Comparison of ENCODE assay signal across 30 cellular contexts in genomic region chr12:62778187-62778586, GRCh38.
A peak's percentile ranks its signal among the peaks of the same experiment; 100 is the strongest.
DNase-seq lines count a peak whose midpoint lies in the region; ATAC-seq, FAIRE-seq and TF ChIP-seq lines count a peak whose summit lies in the region.
"Had no signal": no experiment of that assay in that cellular context is flagged by ENCODE, and none has a peak within 500 bp of the region (broad histone marks: within the 10 kb centered on the region; RNA-seq: fewer than 3 reads in every experiment).

No MANE protein-coding gene starts in this region.

- ATAC-seq in HepG2 = no peak
- no peak for ATAC-seq in right lobe of liver
- peak; percentile 65 for ATAC-seq in GM23338
- peak; percentile 73 for ATAC-seq in WTC11
- no peak for ATAC-seq in HG03442 (IDR thresholded peaks at IDR 0.05; ENCODE audit: unreplicated experiment)
- ATAC-seq: GM12878 had no signal

- CTCF ChIA-PET in HepG2 (lab: Yijun Ruan, JAX; ENCODE audit: low intra/inter-chr PET ratio, low total read pairs) (no interaction called here), WTC11 (lab: Charles Lee) (interaction anchor here (1.7 kb wide), 1 partner anchor 196 kb away, joined by 4 read pairs; no protein-coding TSS in a partner anchor)

- H3K9ac ChIP-seq in HepG2 (ENCODE audit: insufficient read depth, low read depth, low read length) = no peak overlapping the region
- H3K9ac ChIP-seq in neural progenitor cell = no peak overlapping the region
- H3K9ac ChIP-seq: BLaER1 had no signal

- H3F3A ChIP-seq in GM23338 (replicated peaks; ENCODE audit: low read depth) (no peaks in the 10 kb centered on the region), neural progenitor cell (ENCODE audit: low read depth) (no peaks in the 10 kb centered on the region)

- no peaks in the 10 kb centered on the region for H3K9me3 ChIP-seq in HepG2 (ENCODE audit: low read length)
- H3K9me3 ChIP-seq in right lobe of liver = no peaks in the 10 kb centered on the region
- no peaks in the 10 kb centered on the region for H3K9me3 ChIP-seq in neural progenitor cell (ENCODE audit: low read depth)
- H3K9me3 ChIP-seq: BE2C, BLaER1 had no signal

- H3K27ac Mint-ChIP-seq in GM23338 (no peak overlapping the region), WTC11 (no peak overlapping the region), neural progenitor cell (no peak overlapping the region)
- H3K27ac Mint-ChIP-seq: CD4-positive, alpha-beta memory T cell; CD4-positive, CD25-positive, alpha-beta regulatory T cell had no signal

- TF ChIP-seq RAD21 in HepG2 (CRISPR knock-in tag; IDR thresholded peaks at IDR 0.05) = no peak

- H3K4me1 ChIP-seq in HepG2 (ENCODE audit: insufficient read depth, low read length) (peaks cover 27% of the 10 kb centered on the region), right lobe of liver (peaks cover 0 to 15% (median 0%) of the 10 kb centered on the region in 4 donors), GM23338 (ENCODE audit: insufficient read depth) (peaks cover 7% of the 10 kb centered on the region; the same call in 1 of the 2 replicates), neural progenitor cell (peaks cover 4% of the 10 kb centered on the region)
- H3K4me1 ChIP-seq: BE2C, BLaER1 had no signal

- H4K20me1 ChIP-seq in HepG2 (ENCODE audit: insufficient read depth, low read length) (peaks cover 6% of the 10 kb centered on the region; the same call in 1 of the 2 replicates), GM23338 (replicated peaks; ENCODE audit: insufficient read depth) (no peaks in the 10 kb centered on the region), neural progenitor cell (ENCODE audit: low read depth) (no peaks in the 10 kb centered on the region)
- H4K20me1 ChIP-seq: BLaER1 had no signal

- DNase-seq in HepG2 (ENCODE audit: low spot score) (no peak), right lobe of liver (no peak), GM23338 (ENCODE audit: low spot score) (no peak), WTC11 (ENCODE audit: low spot score) (no peak), neural progenitor cell (ENCODE audit: low spot score) (no peak), D341Med (ENCODE audit: low spot score) (no peak)
- no peak for DNase-seq in stimulated activated CD4-positive, alpha-beta T cell treated with anti-CD3 and anti-CD28 coated beads, Interleukin-12 subunit alpha, Interleukin-12 subunit beta, amount 100 ng/mL, for 4 hours
- DNase-seq: 8988T; ACHN; BE2C; C1 segment of cervical spinal cord; Calu3; CD4-positive, alpha-beta memory T cell; CD4-positive, CD25-positive, alpha-beta regulatory T cell; CD8-positive, alpha-beta memory T cell; COR-L47; DMS 273 treated with DMSO at 0.1 percent for 48 hours; DMS153; DMS53; DMS79; DND-41; EL; GDM1 had no signal

- TF ChIP-seq CTCF in HepG2 (CRISPR knock-in tag; IDR thresholded peaks at IDR 0.05) = no peak
- TF ChIP-seq CTCF in right lobe of liver (IDR thresholded peaks at IDR 0.05) = no peak
- TF ChIP-seq CTCF in GM23338 (conservative IDR thresholded peaks at IDR 0.05; ENCODE audit: low read depth in 2 of 2) = no peak
- no peak for TF ChIP-seq CTCF in WTC11 (IDR thresholded peaks at IDR 0.05)
- no peak for TF ChIP-seq CTCF in neural progenitor cell (IDR thresholded peaks at IDR 0.05)

- no peak overlapping the region for H3K4me2 ChIP-seq in HepG2 (ENCODE audit: low read depth, low read length)
- H3K4me2 ChIP-seq in GM23338 = no peak overlapping the region
- no peak overlapping the region for H3K4me2 ChIP-seq in neural progenitor cell
- H3K4me2 ChIP-seq: BLaER1 had no signal

- TF ChIP-seq EP300 in HepG2 (IDR thresholded peaks at IDR 0.05; ENCODE audit: low read depth in 2 of 2, low read length in 2 of 2) = no peak
- TF ChIP-seq EP300 in HepG2 (CRISPR knock-in tag; IDR thresholded peaks at IDR 0.05; ENCODE audit: borderline replicate concordance) = no peak

- no peak overlapping the region for H3K4me3 Mint-ChIP-seq in GM23338
- no peak overlapping the region for H3K4me3 Mint-ChIP-seq in WTC11
- no peak overlapping the region for H3K4me3 Mint-ChIP-seq in neural progenitor cell
- H3K4me3 Mint-ChIP-seq: CD14-positive monocyte; CD4-positive, alpha-beta memory T cell; CD4-positive, CD25-positive, alpha-beta regulatory T cell; CD8-positive, alpha-beta memory T cell had no signal

- H3K4me3 ChIP-seq in HepG2 (replicated peaks in 1 of 3; ENCODE audit: insufficient read depth in 1 of 3, low read depth in 2 of 3, low read length in 3 of 3) = no peak overlapping the region
- no peak overlapping the region for H3K4me3 ChIP-seq in right lobe of liver
- H3K4me3 ChIP-seq in GM23338 = no peak overlapping the region
- no peak overlapping the region for H3K4me3 ChIP-seq in neural progenitor cell
- H3K4me3 ChIP-seq: BLaER1, GM12878 had no signal

- H3K79me2 ChIP-seq in HepG2 (ENCODE audit: insufficient read depth, low read length) (no peaks in the 10 kb centered on the region), GM23338 (replicated peaks; ENCODE audit: insufficient read depth) (no peaks in the 10 kb centered on the region), neural progenitor cell (ENCODE audit: low read depth) (no peaks in the 10 kb centered on the region)

- H3K9me2 ChIP-seq in GM23338 (ENCODE audit: insufficient read depth) = no peaks in the 10 kb centered on the region

- H2AFZ ChIP-seq in HepG2 (ENCODE audit: low read length) (no peak overlapping the region), GM23338 (no peak overlapping the region), neural progenitor cell (replicated peaks) (peak overlapping the region; percentile 80)

- intact Hi-C loops in HepG2 (cut with micrococcal nuclease; ENCODE audit: unreplicated experiment) = no loop called here
- intact Hi-C loops in right lobe of liver (cut with DNase I) = no loop called here

- FAIRE-seq in HepG2 (lab: Jason Lieb, UNC) = no peak
- FAIRE-seq: A204.1, GM12878, GM12892, GM18507 had no signal

- in situ Hi-C loops in HepG2 (cut with HindIII; ENCODE audit: extremely low pct_ligation_motif_present, low pct_unique_long_range_greater_than_20kb) = no loop called here

- 86% methylated on average over 3 of the region's 3 CpGs for WGBS in HepG2 (ENCODE audit: low lambda C conversion rate)
- 89% methylated on average over 3 of the region's 3 CpGs for WGBS in right lobe of liver (ENCODE audit: insufficient coverage, low coverage, low lambda C conversion rate, missing lambda C conversion rate)

- H3K36me3 ChIP-seq in HepG2 (replicated peaks in 1 of 2; ENCODE audit: control insufficient read depth in 1 of 2, insufficient read depth in 2 of 2, low read length in 2 of 2) (peaks cover 10 to 36% of the 10 kb centered on the region in 2 experiments), right lobe of liver (no peaks in the 10 kb centered on the region), GM23338 (ENCODE audit: insufficient read depth) (no peaks in the 10 kb centered on the region), neural progenitor cell (no peaks in the 10 kb centered on the region)
- H3K36me3 ChIP-seq: BE2C, BLaER1 had no signal

- H3K27me3 Mint-ChIP-seq in GM23338 (ENCODE audit: insufficient read depth, low read depth, poor library complexity) (no peaks in the 10 kb centered on the region), WTC11 (ENCODE audit: low read depth) (no peaks in the 10 kb centered on the region), neural progenitor cell (ENCODE audit: insufficient read depth, low read depth) (peaks cover 4% of the 10 kb centered on the region)
- H3K27me3 Mint-ChIP-seq: CD4-positive, alpha-beta memory T cell; CD4-positive, CD25-positive, alpha-beta regulatory T cell; CD8-positive, alpha-beta memory T cell had no signal

- H3K9me3 Mint-ChIP-seq in GM23338 (no peaks in the 10 kb centered on the region; the same call in 2 of the 3 replicates), WTC11 (no peaks in the 10 kb centered on the region), neural progenitor cell (no peaks in the 10 kb centered on the region)
- H3K9me3 Mint-ChIP-seq: CD4-positive, alpha-beta memory T cell; CD4-positive, CD25-positive, alpha-beta regulatory T cell; CD8-positive, alpha-beta memory T cell had no signal

- peaks cover 5% of the 10 kb centered on the region; the same call in 2 of the 3 replicates for H3K4me1 Mint-ChIP-seq in GM23338
- peaks cover 5% of the 10 kb centered on the region for H3K4me1 Mint-ChIP-seq in WTC11
- H3K4me1 Mint-ChIP-seq in neural progenitor cell = peaks cover 11% of the 10 kb centered on the region
- H3K4me1 Mint-ChIP-seq: CD4-positive, alpha-beta memory T cell; CD4-positive, CD25-positive, alpha-beta regulatory T cell; CD8-positive, alpha-beta memory T cell had no signal

- POLR2A ChIA-PET in HepG2 (lab: Yijun Ruan, JAX) (no interaction called here), WTC11 (lab: Charles Lee) (no interaction called here)

- H3K27ac ChIP-seq in HepG2 (ENCODE audit: extremely low read length, insufficient read depth, low read length) (no peak overlapping the region), right lobe of liver (no peak overlapping the region), GM23338 (ENCODE audit: low read depth) (peak overlapping the region; percentile 45; the same call in 1 of the 2 replicates), neural progenitor cell (no peak overlapping the region)
- H3K27ac ChIP-seq: BLaER1 had no signal

- no peak for TF ChIP-seq POLR2A in HepG2 (IDR thresholded peaks at IDR 0.05; ENCODE audit: insufficient read depth in 1 of 2, low read depth in 2 of 2, low read length in 2 of 2)
- TF ChIP-seq POLR2A in right lobe of liver (IDR thresholded peaks at IDR 0.05) = no peak

- no peaks in the 10 kb centered on the region for H3K36me3 Mint-ChIP-seq in GM23338 (ENCODE audit: low read depth)
- no peaks in the 10 kb centered on the region for H3K36me3 Mint-ChIP-seq in WTC11
- peaks cover 1% of the 10 kb centered on the region for H3K36me3 Mint-ChIP-seq in neural progenitor cell
- H3K36me3 Mint-ChIP-seq: CD4-positive, alpha-beta memory T cell; CD4-positive, CD25-positive, alpha-beta regulatory T cell; CD8-positive, alpha-beta memory T cell had no signal

- no peaks in the 10 kb centered on the region for H3K27me3 ChIP-seq in HepG2 (ENCODE audit: control insufficient read depth in 1 of 2, insufficient read depth in 2 of 2, low read length in 2 of 2)
- no peaks in the 10 kb centered on the region for H3K27me3 ChIP-seq in right lobe of liver
- H3K27me3 ChIP-seq in GM23338 (ENCODE audit: insufficient read depth) = no peaks in the 10 kb centered on the region
- no peaks in the 10 kb centered on the region for H3K27me3 ChIP-seq in neural progenitor cell
- H3K27me3 ChIP-seq: BE2C, BLaER1 had no signal

- BruUV-seq in HepG2 (replicated peaks; lab: Mats Ljungman, UMichigan) = no TSS peak

Comparison
In these comparisons a context has a peak if more than half of its experiments do, and no peak if none do; other contexts are left out.
1. ATAC-seq: peak in GM23338 (single experiment) and WTC11 (single experiment); none in HepG2 (single experiment), right lobe of liver (0 of 4) and HG03442 (single experiment).